Comparison of ENCODE assay signal across 8 cellular contexts in the genomic region with DNA sequence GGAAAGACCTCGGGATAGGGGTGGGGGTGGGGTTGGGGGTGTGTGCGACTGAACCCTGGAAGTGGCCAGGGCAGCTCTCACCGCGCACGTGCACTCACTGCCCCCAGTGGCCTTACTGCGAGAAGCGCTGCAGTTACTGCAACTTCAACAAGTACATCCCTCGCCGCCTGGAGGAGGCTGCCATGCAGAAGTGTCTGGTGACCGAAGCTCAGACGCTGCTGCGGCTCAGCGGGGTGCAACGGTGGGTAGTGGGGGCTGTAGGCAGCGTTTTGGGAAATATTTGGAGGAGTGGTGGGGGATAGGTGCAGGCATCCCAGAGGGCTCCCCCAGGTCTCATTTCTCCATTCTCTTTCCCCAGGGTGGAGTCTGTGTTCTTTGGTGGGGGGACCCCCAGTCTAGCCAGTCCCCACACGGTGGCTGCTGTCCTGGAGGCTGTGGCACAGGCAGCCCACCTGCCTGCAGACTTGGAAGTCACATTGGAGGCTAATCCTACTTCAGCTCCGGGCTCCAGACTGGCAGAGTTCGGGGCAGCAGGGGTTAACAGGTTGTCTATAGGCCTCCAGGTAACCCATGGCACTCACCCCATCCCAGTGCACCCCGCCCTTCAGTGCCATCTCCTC. TPM values are rescaled to one million over a fixed set of nuclear protein-coding genes. Genes with fewer than 3 reads are reported as not detected.
A peak's percentile ranks its signal among the peaks of the same experiment; 100 is the strongest.
DNase-seq lines count a peak whose midpoint lies in the region; ATAC-seq and TF ChIP-seq lines count a peak whose summit lies in the region.

No MANE protein-coding gene starts in this region.

- ATAC-seq in HG03442 (IDR thresholded peaks at IDR 0.05; ENCODE audit: unreplicated experiment) (peak; percentile 37), HG02588 (IDR thresholded peaks at IDR 0.05; ENCODE audit: unreplicated experiment) (no peak)
- peak; percentile 41 for ATAC-seq in activated CD8-positive, alpha-beta T cell treated with anti-CD3 and anti-CD28 coated beads for 36 hours

- peak; percentile 57 for DNase-seq in Caki2 (ENCODE audit: low read depth)
- DNase-seq in NCI-H774 (lab: John Stamatoyannopoulos, UW) = peak; percentile 74
- peak; percentile 79 for DNase-seq in activated CD8-positive, alpha-beta T cell treated with anti-CD3 and anti-CD28 coated beads for 36 hours
- DNase-seq in effector CD4-positive, alpha-beta T cell = peak; percentile 51
- DNase-seq in medulla oblongata (ENCODE audit: extremely low spot score) = peak; percentile 60
- peak; percentile 37 for DNase-seq in stimulated activated CD8-positive, alpha-beta memory T cell treated with anti-CD3 and anti-CD28 coated beads, Interleukin-12 subunit alpha, Interleukin-12 subunit beta, amount 100 ng/mL, for 4 hours (ENCODE audit: low read depth)

- CTCF ChIA-PET in activated CD8-positive, alpha-beta T cell treated with anti-CD3 and anti-CD28 coated beads for 36 hours (lab: Charles Lee) = interaction anchor here (0.7 to 4.1 kb wide), 27 partner anchors 10 to 279 kb away, joined by 3 to 40 read pairs (median 5); partner anchors contain the start of genes CACNA1G, COL1A1 and LRRC59

- H3K4me1 Mint-ChIP-seq in activated CD8-positive, alpha-beta T cell treated with anti-CD3 and anti-CD28 coated beads for 36 hours (ENCODE audit: low read depth) = peaks cover 22% of the 10 kb centered on the region

- H3K27ac Mint-ChIP-seq in activated CD8-positive, alpha-beta T cell treated with anti-CD3 and anti-CD28 coated beads for 36 hours = peak overlapping the region; percentile 86

- intact Hi-C loops in activated CD8-positive, alpha-beta T cell treated with anti-CD3 and anti-CD28 coated beads for 36 hours (cut with micrococcal nuclease) = loop anchor here (5.0 to 10.0 kb wide), 2 partner anchors 63 to 145 kb away; no protein-coding TSS in a partner anchor

- H3K36me3 Mint-ChIP-seq in activated CD8-positive, alpha-beta T cell treated with anti-CD3 and anti-CD28 coated beads for 36 hours (ENCODE audit: low read depth) = peaks cover 20% of the 10 kb centered on the region

- H3K9me3 Mint-ChIP-seq in activated CD8-positive, alpha-beta T cell treated with anti-CD3 and anti-CD28 coated beads for 36 hours = no peaks in the 10 kb centered on the region

- POLR2A ChIA-PET in activated CD8-positive, alpha-beta T cell treated with anti-CD3 and anti-CD28 coated beads for 36 hours (lab: Charles Lee) = interaction anchor here (0.7 to 2.9 kb wide), 14 partner anchors 9 to 345 kb away, joined by 3 to 15 read pairs (median 4); partner anchors contain the start of genes CACNA1G, CHAD and LRRC59

- in situ Hi-C loops in Caki2 (cut with HindIII; ENCODE audit: low pct_unique_long_range_greater_than_20kb, low sequenced_read_pairs) = no loop called here

- H3K4me3 Mint-ChIP-seq in activated CD8-positive, alpha-beta T cell treated with anti-CD3 and anti-CD28 coated beads for 36 hours = peak overlapping the region; percentile 89

- peak; percentile 10 for TF ChIP-seq CTCF in activated CD8-positive, alpha-beta T cell treated with anti-CD3 and anti-CD28 coated beads for 36 hours (IDR thresholded peaks at IDR 0.05)

- H3K27me3 Mint-ChIP-seq in activated CD8-positive, alpha-beta T cell treated with anti-CD3 and anti-CD28 coated beads for 36 hours = peaks cover 3% of the 10 kb centered on the region

RNA-seq across cellular contexts. Expression of gene RSAD1, which starts 1.0 kb away (rescaled TPM):
- total RNA-seq in Caki2 (2014; rRNA removed; shearing (Covaris generic); ENCODE audit: low replicate concordance) = 31.4 and 41.4 TPM in 2 replicates
- 10 to 100 TPM; 39.2 to 40.7 TPM for total RNA-seq in activated CD8-positive, alpha-beta T cell treated with anti-CD3 and anti-CD28 coated beads for 36 hours

RNA-seq across cellular contexts. Expression of gene CHAD, which starts 11.0 kb away (rescaled TPM):
- total RNA-seq in Caki2 (2014; rRNA removed; shearing (Covaris generic); ENCODE audit: low replicate concordance) = not detected in 2 replicates
- not detected for total RNA-seq in activated CD8-positive, alpha-beta T cell treated with anti-CD3 and anti-CD28 coated beads for 36 hours

RNA-seq across cellular contexts. Expression of gene MYCBPAP, which starts 28.6 kb away (rescaled TPM):
- 1.1 and 9.3 TPM in 2 replicates for total RNA-seq in Caki2 (2014; rRNA removed; shearing (Covaris generic); ENCODE audit: low replicate concordance)
- 1 to 10 TPM; 6.7 to 6.9 TPM for total RNA-seq in activated CD8-positive, alpha-beta T cell treated with anti-CD3 and anti-CD28 coated beads for 36 hours

RNA-seq across cellular contexts. Expression of gene EPN3, which starts 52.9 kb away (rescaled TPM):
- 0.07 and 0.32 TPM in 2 replicates for total RNA-seq in Caki2 (2014; rRNA removed; shearing (Covaris generic); ENCODE audit: low replicate concordance)
- not detected for total RNA-seq in activated CD8-positive, alpha-beta T cell treated with anti-CD3 and anti-CD28 coated beads for 36 hours

RNA-seq across cellular contexts. Expression of gene ACSF2, which starts 53.6 kb away (rescaled TPM):
- total RNA-seq in Caki2 (2014; rRNA removed; shearing (Covaris generic); ENCODE audit: low replicate concordance) = 33.1 and 62.2 TPM in 2 replicates
- total RNA-seq in activated CD8-positive, alpha-beta T cell treated with anti-CD3 and anti-CD28 coated beads for 36 hours = 10 to 100 TPM; 14.5 to 17.5 TPM
